In the genomic region with DNA sequence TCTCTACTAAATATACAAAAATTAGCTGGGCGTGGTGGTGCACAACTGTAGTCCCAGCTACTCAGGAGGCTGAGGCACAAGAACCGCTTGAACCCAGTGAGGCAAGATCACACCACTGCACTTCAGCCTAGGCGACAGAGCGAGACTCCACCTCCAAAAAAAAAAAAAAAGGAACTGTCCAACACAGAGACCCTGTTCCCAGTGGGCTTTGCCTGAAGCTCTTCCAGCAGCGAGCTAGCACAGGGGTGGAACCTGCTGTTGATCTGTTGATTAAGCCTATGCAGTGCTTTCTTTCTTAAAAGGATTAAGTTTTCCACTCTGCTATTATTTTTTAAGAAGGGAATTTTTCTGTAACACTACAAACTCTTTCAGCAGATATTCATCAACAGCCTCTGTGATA, we compare ENCODE assay signal across 21 cellular contexts.
DNase-seq lines count a peak whose midpoint lies in the region; ATAC-seq and TF ChIP-seq lines count a peak whose summit lies in the region.
"Had no signal": no experiment of that assay in that cellular context is flagged by ENCODE, and none has a peak within 500 bp of the region (broad histone marks: within the 10 kb centered on the region; RNA-seq: fewer than 3 reads in every experiment).

No MANE protein-coding gene starts in this region.

- TF ChIP-seq CTCF in A673 (conservative IDR thresholded peaks at IDR 0.05; ENCODE audit: low read depth, low read length): no peak
- no peak for TF ChIP-seq CTCF in HEK293 (tag by site-specific recombination; IDR thresholded peaks at IDR 0.05)

- H3K9ac ChIP-seq in mesendoderm (ENCODE audit: low read length): no peak overlapping the region
- H3K9ac ChIP-seq: BLaER1 treated with 17β-estradiol and CSF1 and Interleukin-3, amounts not matched to agents 10 nM and 100 nM had no signal

- H3K27ac ChIP-seq in A673 (ENCODE audit: low read depth, low read length, poor library complexity, severe bottlenecking) (peak overlapping the region; percentile 85), HEK293 (ENCODE audit: extremely low read depth, low read depth, low read length) (no peak overlapping the region), mesendoderm (ENCODE audit: low read depth, low read length) (no peak overlapping the region)
- H3K27ac ChIP-seq: BLaER1 treated with 17β-estradiol and CSF1 and Interleukin-3, amounts not matched to agents 10 nM and 100 nM; C4-2B had no signal

- no peaks in the 10 kb centered on the region for H3K27me3 ChIP-seq in A673 (replicated peaks; ENCODE audit: insufficient read depth, low read depth, low read length, poor library complexity)
- H3K27me3 ChIP-seq in mesendoderm (ENCODE audit: insufficient read depth, low read length, poor library complexity): no peaks in the 10 kb centered on the region
- H3K27me3 ChIP-seq: BLaER1 treated with 17β-estradiol and CSF1 and Interleukin-3, amounts not matched to agents 10 nM and 100 nM had no signal

- POLR2A ChIA-PET in A673 (lab: Charles Lee; ENCODE audit: low non-redundant PET): interaction anchor here (0.6 kb wide), 3 partner anchors 10 to 185 kb away, joined by 3 to 5 read pairs (median 3); no protein-coding TSS in a partner anchor
- POLR2A ChIA-PET in HEK293 (lab: Yijun Ruan, JAX): no interaction called here

- intact Hi-C loops in A673 (cut with micrococcal nuclease; ENCODE audit: unreplicated experiment): no loop called here

- H3K79me1 ChIP-seq in mesendoderm (ENCODE audit: low read length): no peaks in the 10 kb centered on the region

- H3K4me3 ChIP-seq in A673 (ENCODE audit: low read depth, low read length, poor library complexity, severe bottlenecking): no peak overlapping the region
- H3K4me3 ChIP-seq in HEK293 (ENCODE audit: low read depth, low read length): no peak overlapping the region
- no peak overlapping the region for H3K4me3 ChIP-seq in mesendoderm (ENCODE audit: low read length)
- H3K4me3 ChIP-seq: BLaER1 treated with 17β-estradiol and CSF1 and Interleukin-3, amounts not matched to agents 10 nM and 100 nM had no signal

- H3K36me3 ChIP-seq in A673 (ENCODE audit: insufficient read depth, low read length, poor library complexity, severe bottlenecking) (no peaks in the 10 kb centered on the region), HEK293 (ENCODE audit: control insufficient read depth in 2 of 2, insufficient read depth in 1 of 2, low read length in 2 of 2) (no peaks in the 10 kb centered on the region), mesendoderm (ENCODE audit: control insufficient read depth, insufficient read depth, low read length) (no peaks in the 10 kb centered on the region)
- H3K36me3 ChIP-seq: BLaER1 treated with 17β-estradiol and CSF1 and Interleukin-3, amounts not matched to agents 10 nM and 100 nM had no signal

- no peak overlapping the region for H3K56ac ChIP-seq in mesendoderm (ENCODE audit: low read length)

- H2BK120ac ChIP-seq in mesendoderm (ENCODE audit: low read depth, low read length): no peak overlapping the region

- H3K9me3 ChIP-seq in A673 (ENCODE audit: low read depth, low read length, poor library complexity, severe bottlenecking): no peaks in the 10 kb centered on the region
- H3K9me3 ChIP-seq in HEK293 (ENCODE audit: control insufficient read depth, insufficient read depth, low read depth, low read length): no peaks in the 10 kb centered on the region
- H3K9me3 ChIP-seq: BLaER1 treated with 17β-estradiol and CSF1 and Interleukin-3, amounts not matched to agents 10 nM and 100 nM had no signal

- H2BK15ac ChIP-seq in mesendoderm (replicated peaks; ENCODE audit: low read depth): no peak overlapping the region

- peak; percentile 71 for DNase-seq in A673 (ENCODE audit: low spot score)
- peak; percentile 23 for DNase-seq in ELF-1 (ENCODE audit: low read depth, low spot score)
- DNase-seq in mesendoderm: peak; percentile 3
- no peak for DNase-seq in NK-92 (lab: John Stamatoyannopoulos, UW; ENCODE audit: unreplicated experiment)
- DNase-seq in T-helper 1 cell: no peak
- DNase-seq: 8988T; AML-193; CD4-positive, alpha-beta T cell; CD8-positive, alpha-beta memory T cell; COR-L47; DMS 273 treated with DMSO at 0.1 percent for 48 hours; DMS153; DMS53; DMS79; DND-41; EL; GF-D8 had no signal

- H3K4me2 ChIP-seq in mesendoderm (ENCODE audit: low read length): no peak overlapping the region
- H3K4me2 ChIP-seq: BLaER1 treated with 17β-estradiol and CSF1 and Interleukin-3, amounts not matched to agents 10 nM and 100 nM had no signal

- CTCF ChIA-PET in A673 (lab: Charles Lee) (no interaction called here), HEK293 (lab: Yijun Ruan, JAX) (interaction anchor here (0.6 to 0.7 kb wide), 2 partner anchors 111 to 1277 kb away, joined by 3 read pairs; no protein-coding TSS in a partner anchor)

- no peak for ATAC-seq in HG03460 (IDR thresholded peaks at IDR 0.05; ENCODE audit: unreplicated experiment)

- H4K8ac ChIP-seq in mesendoderm (ENCODE audit: low read depth, low read length): no peak overlapping the region

- H3K4me1 ChIP-seq in A673 (ENCODE audit: insufficient read depth, low read length, poor library complexity, severe bottlenecking) (peaks cover 47% of the 10 kb centered on the region), HEK293 (ENCODE audit: control insufficient read depth, insufficient read depth, low read length) (no peaks in the 10 kb centered on the region), mesendoderm (ENCODE audit: control insufficient read depth, low read depth, low read length) (no peaks in the 10 kb centered on the region)

- WGBS in mesendoderm (ENCODE audit: extremely low coverage, insufficient coverage, low lambda C conversion rate): no CpG with 5 or more reads among the region's 5 CpGs

- H4K5ac ChIP-seq in mesendoderm (ENCODE audit: low read length): no peak overlapping the region

- no peaks in the 10 kb centered on the region for H3K79me2 ChIP-seq in mesendoderm (ENCODE audit: control insufficient read depth, insufficient read depth, low read length)

- no TSS peak for BruUV-seq in A673 (replicated peaks; lab: Mats Ljungman, UMichigan)

- H3K23ac ChIP-seq in mesendoderm (ENCODE audit: low read length): no peak overlapping the region

- no peak overlapping the region for H3K4ac ChIP-seq in mesendoderm (ENCODE audit: low read depth, low read length)

- no peak overlapping the region for H2AK5ac ChIP-seq in mesendoderm (ENCODE audit: low read length)

- H2BK5ac ChIP-seq in mesendoderm (ENCODE audit: low read length): no peak overlapping the region

- H3K18ac ChIP-seq in mesendoderm (ENCODE audit: low read length): no peak overlapping the region

TF ChIP-seq in HEK293, 187 proteins besides CTCF, POLR2A, EP300 and RAD21:
- TF ChIP-seq ATF2 (tag by site-specific recombination; IDR thresholded peaks at IDR 0.05; ENCODE audit: low read depth) (no peak), REST (tag by site-specific recombination; IDR thresholded peaks at IDR 0.05) (peak; percentile 89), ZEB2 (tag by site-specific recombination; IDR thresholded peaks at IDR 0.05) (no peak)

Comparison
In these comparisons a context has a peak if more than half of its experiments do, and no peak if none do; other contexts are left out.
1. DNase-seq: peak in A673 (single experiment), ELF-1 (single experiment) and mesendoderm (single experiment); none in NK-92 (single experiment) and T-helper 1 cell (0 of 5).